2 cellular contexts compared by ENCODE assay signal in the genomic region with DNA sequence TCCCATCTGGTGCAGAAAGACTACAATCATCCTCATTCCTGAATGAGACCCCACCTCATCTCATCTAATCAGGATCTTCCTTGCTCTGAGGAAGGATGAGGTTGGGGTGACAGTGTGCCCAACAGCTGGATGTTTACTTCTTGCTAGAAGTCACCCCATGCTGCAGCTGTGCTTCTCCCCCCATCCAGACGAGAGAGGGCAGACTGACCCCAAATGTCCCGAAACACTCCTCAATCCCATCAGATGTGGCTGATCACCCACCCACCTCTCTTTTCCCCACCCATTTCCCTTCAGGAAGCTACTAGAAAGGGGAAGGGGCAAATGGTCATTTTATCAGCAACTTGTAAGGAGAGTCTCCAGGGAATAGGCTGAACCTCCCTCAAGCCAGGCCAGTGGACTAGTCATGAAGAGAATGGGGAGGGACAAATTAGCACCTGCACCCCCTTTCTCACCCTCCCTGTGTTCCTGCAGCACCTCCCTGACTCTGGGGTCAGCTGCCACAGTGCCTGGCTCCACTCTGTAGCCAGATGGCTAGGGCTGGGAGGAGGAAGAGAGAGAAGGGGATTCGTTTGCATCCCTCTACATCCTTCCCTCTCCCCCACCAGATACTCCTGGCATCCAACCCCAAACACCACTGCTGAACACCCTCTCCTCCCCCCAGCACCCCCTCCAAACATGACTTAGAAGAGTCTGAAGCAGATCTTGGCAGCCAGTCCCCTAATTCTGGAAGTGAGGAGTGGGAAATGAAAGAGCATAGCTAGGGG.
TF ChIP-seq lines count a peak whose summit lies in the region.

No MANE protein-coding gene starts in this region.

TF ChIP-seq in A549, 52 proteins besides CTCF, POLR2A, EP300 and RAD21:
- no peak for TF ChIP-seq MAX (IDR thresholded peaks at IDR 0.05)
- no peak for TF ChIP-seq EHF (CRISPR knock-in tag; IDR thresholded peaks at IDR 0.05)
- no peak for TF ChIP-seq REST (IDR thresholded peaks at IDR 0.05)
- no peak for TF ChIP-seq HES2 (IDR thresholded peaks at IDR 0.05)
- TF ChIP-seq NR3C1 (IDR thresholded peaks at IDR 0.05) = no peak
- TF ChIP-seq CBX2 (IDR thresholded peaks at IDR 0.05; ENCODE audit: borderline replicate concordance, low read depth) = no peak
- no peak for TF ChIP-seq EHMT2 (IDR thresholded peaks at IDR 0.05; ENCODE audit: low read depth)
- TF ChIP-seq RARB (CRISPR knock-in tag; IDR thresholded peaks at IDR 0.05) = no peak
- TF ChIP-seq E2F6 (IDR thresholded peaks at IDR 0.05; ENCODE audit: borderline replicate concordance, low read depth) = no peak
- no peak for TF ChIP-seq HOXB5 (CRISPR knock-in tag; IDR thresholded peaks at IDR 0.05)
- TF ChIP-seq BHLHE40 (IDR thresholded peaks at IDR 0.05; ENCODE audit: low read depth, low read length) = no peak
- TF ChIP-seq HOXA7 (CRISPR knock-in tag; IDR thresholded peaks at IDR 0.05) = no peak
- no peak for TF ChIP-seq JUNB (IDR thresholded peaks at IDR 0.05)
- TF ChIP-seq HOXB13 (CRISPR knock-in tag; IDR thresholded peaks at IDR 0.05; ENCODE audit: low read depth) = no peak

TF ChIP-seq in IMR-90, 13 proteins besides CTCF, POLR2A, EP300 and RAD21:
- TF ChIP-seq SMC3 (IDR thresholded peaks at IDR 0.05; ENCODE audit: low read depth, low read length) (no peak), USF2 (IDR thresholded peaks at IDR 0.05; ENCODE audit: low read depth, low read length) (no peak), BHLHE40 (IDR thresholded peaks at IDR 0.05; ENCODE audit: low read depth, low read length) (no peak), NFE2L2 (IDR thresholded peaks at IDR 0.05; ENCODE audit: low read depth, low read length) (no peak), MAFK (IDR thresholded peaks at IDR 0.05; ENCODE audit: low read depth, low read length) (no peak), CEBPB (IDR thresholded peaks at IDR 0.05; ENCODE audit: low read depth, low read length) (no peak), RFX5 (IDR thresholded peaks at IDR 0.05; ENCODE audit: low read depth, low read length) (no peak), MAZ (IDR thresholded peaks at IDR 0.05; ENCODE audit: borderline replicate concordance, low read depth, low read length) (no peak), MXI1 (IDR thresholded peaks at IDR 0.05; ENCODE audit: borderline replicate concordance, low read depth, low read length) (no peak), ELK1 (IDR thresholded peaks at IDR 0.05; ENCODE audit: borderline replicate concordance, low read depth, low read length) (no peak), CHD1 (IDR thresholded peaks at IDR 0.05; ENCODE audit: low read depth, low read length) (no peak), RCOR1 (IDR thresholded peaks at IDR 0.05; ENCODE audit: insufficient replicate concordance, low read length) (no peak), FOS (IDR thresholded peaks at IDR 0.05; ENCODE audit: low read depth, low read length) (no peak)
